In the genomic region with DNA sequence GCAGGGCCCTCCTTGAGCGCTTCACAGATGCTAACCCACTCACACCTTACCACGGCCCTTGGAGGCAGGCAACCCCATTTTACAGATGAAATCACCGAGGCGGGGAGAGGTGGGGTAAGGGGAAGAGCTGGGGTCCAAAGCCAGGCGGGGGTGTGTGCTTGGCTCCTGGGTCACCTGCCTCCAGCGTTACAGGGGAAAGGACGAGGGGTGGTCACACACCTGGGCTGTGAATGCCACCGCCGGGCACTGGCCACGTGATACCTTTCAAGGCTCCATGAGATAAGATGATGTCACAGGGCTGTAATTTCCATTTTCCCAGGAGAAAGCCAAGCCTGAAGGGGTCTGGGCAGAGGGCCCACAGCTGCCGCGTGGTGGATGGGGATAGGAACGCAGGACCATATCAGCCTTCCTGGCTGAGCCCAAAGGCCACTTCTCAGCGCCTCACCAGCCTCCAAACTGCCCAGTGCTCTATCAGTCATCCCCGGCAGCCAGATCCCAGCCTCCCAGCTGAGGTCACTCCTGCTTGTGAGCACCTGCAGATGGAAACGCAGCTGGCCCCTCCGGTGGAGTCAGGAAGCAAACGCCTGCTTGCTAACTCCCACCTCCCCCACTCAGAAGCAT, we compare ENCODE assay signal across 14 cellular contexts.
DNase-seq lines count a peak whose midpoint lies in the region; ATAC-seq and TF ChIP-seq lines count a peak whose summit lies in the region.
"Had no signal": no experiment of that assay in that cellular context is flagged by ENCODE, and none has a peak within 500 bp of the region (broad histone marks: within the 10 kb centered on the region; RNA-seq: fewer than 3 reads in every experiment).

No MANE protein-coding gene starts in this region.

- H3K9me3 ChIP-seq in BE2C (no peaks in the 10 kb centered on the region), transverse colon (no peaks in the 10 kb centered on the region), stomach (no peaks in the 10 kb centered on the region)

- H3K4me1 ChIP-seq in BE2C (peaks cover 29% of the 10 kb centered on the region), GM23338 (ENCODE audit: insufficient read depth) (peaks cover 3% of the 10 kb centered on the region; the same call in 1 of the 2 replicates), transverse colon (no peaks in the 10 kb centered on the region), stomach (peaks cover 0 to 14% (median 3%) of the 10 kb centered on the region in 4 donors)

- no peak overlapping the region for H3K4me2 ChIP-seq in GM23338
- H3K4me2 ChIP-seq: hepatocyte had no signal

- no peaks in the 10 kb centered on the region for H3K9me2 ChIP-seq in GM23338 (ENCODE audit: insufficient read depth)

- no peaks in the 10 kb centered on the region for H3K79me2 ChIP-seq in GM23338 (replicated peaks; ENCODE audit: insufficient read depth)
- H3K79me2 ChIP-seq: hepatocyte had no signal

- in situ Hi-C loops in transverse colon (cut with MboI; ENCODE audit: low pct_ligation_motif_present in 1 of 4, low pct_unique_long_range_greater_than_20kb in 1 of 4, low sequenced_read_pairs in 3 of 4), result no loop called here

- H3K27me3 ChIP-seq in BE2C (no peaks in the 10 kb centered on the region), GM23338 (ENCODE audit: insufficient read depth) (no peaks in the 10 kb centered on the region), transverse colon (peaks cover 5% of the 10 kb centered on the region), stomach (peaks cover 0 to 70% (median 12%) of the 10 kb centered on the region in 3 donors)

- H3F3A ChIP-seq in GM23338 (replicated peaks; ENCODE audit: low read depth), result no peaks in the 10 kb centered on the region

- DNase-seq in BE2C (peak; percentile 86), GM23338 (ENCODE audit: low spot score) (peak; percentile 52), NCI-H2227 (lab: John Stamatoyannopoulos, UW; ENCODE audit: unreplicated experiment) (peak; percentile 78), ecto neural progenitor cell (ENCODE audit: low spot score) (peak; percentile 43), transverse colon (no peak), stomach (no peak)
- DNase-seq: activated T-cell treated with anti-CD3 and anti-CD28 coated beads, Interleukin-2, amount 50 U/mL, for 48 hours; stimulated activated CD4-positive, alpha-beta T cell treated with anti-CD3 and anti-CD28 coated beads, Interleukin-2, amount 100 ng/mL, for 24 hours; stimulated activated naive CD4-positive, alpha-beta T cell had no signal

- H3K27ac Mint-ChIP-seq in GM23338, result no peak overlapping the region
- H3K27ac Mint-ChIP-seq: memory B cell had no signal

- H3K4me3 ChIP-seq in BE2C (ENCODE audit: low read depth, low read length) (no peak overlapping the region), GM23338 (no peak overlapping the region), transverse colon (no peak overlapping the region), stomach (no peak overlapping the region)
- H3K4me3 ChIP-seq: hepatocyte had no signal

- no peaks in the 10 kb centered on the region for H4K20me1 ChIP-seq in GM23338 (replicated peaks; ENCODE audit: insufficient read depth)

- intact Hi-C loops in transverse colon (cut with DNase I; ENCODE audit: low total_unique reads), result no loop called here
- intact Hi-C loops in stomach (cut with DNase I; ENCODE audit: low total_unique reads), result no loop called here

- H3K4me1 Mint-ChIP-seq in GM23338, result peaks cover 22% of the 10 kb centered on the region
- H3K4me1 Mint-ChIP-seq: CD14-positive monocyte, memory B cell had no signal

- TF ChIP-seq CTCF in BE2C (IDR thresholded peaks at IDR 0.05; ENCODE audit: low read depth, low read length), result peak; percentile 30; the same call in 1 of the 2 replicates
- no peak for TF ChIP-seq CTCF in GM23338 (conservative IDR thresholded peaks at IDR 0.05; ENCODE audit: low read depth in 2 of 2)
- TF ChIP-seq CTCF in transverse colon (IDR thresholded peaks at IDR 0.05), result no peak
- no peak for TF ChIP-seq CTCF in stomach (IDR thresholded peaks at IDR 0.05)

- H3K36me3 ChIP-seq in BE2C (no peaks in the 10 kb centered on the region), GM23338 (ENCODE audit: insufficient read depth) (no peaks in the 10 kb centered on the region), transverse colon (no peaks in the 10 kb centered on the region), stomach (no peaks in the 10 kb centered on the region)

- no peaks in the 10 kb centered on the region for H3K9me3 Mint-ChIP-seq in GM23338

- H3K27me3 Mint-ChIP-seq in GM23338 (ENCODE audit: insufficient read depth, low read depth, poor library complexity), result peaks cover 29% of the 10 kb centered on the region
- H3K27me3 Mint-ChIP-seq: memory B cell had no signal

- no peak overlapping the region for H3K27ac ChIP-seq in GM23338 (ENCODE audit: low read depth)
- no peak overlapping the region for H3K27ac ChIP-seq in transverse colon
- no peak overlapping the region for H3K27ac ChIP-seq in stomach
- H3K27ac ChIP-seq: hepatocyte had no signal

- H3K4me3 Mint-ChIP-seq in GM23338, result no peak overlapping the region
- H3K4me3 Mint-ChIP-seq: CD14-positive monocyte, memory B cell had no signal

- TF ChIP-seq EP300 in transverse colon (IDR thresholded peaks at IDR 0.05; ENCODE audit: low read depth) (no peak), stomach (IDR thresholded peaks at IDR 0.05) (no peak)

- H3K36me3 Mint-ChIP-seq in GM23338 (ENCODE audit: low read depth), result no peaks in the 10 kb centered on the region
- H3K36me3 Mint-ChIP-seq: CD14-positive monocyte, memory B cell had no signal

- WGBS in transverse colon (ENCODE audit: low coverage in 1 of 2), 2 donors, result 63% methylated on average over 18 of the region's 18 CpGs; no CpG with 5 or more reads in 1 of the 2 donors
- 46 to 60% (median 53%) methylated on average over 13 to 18 of the region's 18 CpGs for WGBS in stomach, 5 donors

- H2AFZ ChIP-seq in GM23338, result no peak overlapping the region
- H2AFZ ChIP-seq: hepatocyte had no signal

- ATAC-seq in GM23338 (peak; percentile 43), HG03108 (IDR thresholded peaks at IDR 0.05; ENCODE audit: unreplicated experiment) (no peak), GM21529 (IDR thresholded peaks at IDR 0.05; ENCODE audit: unreplicated experiment) (no peak)

- TF ChIP-seq POLR2A in transverse colon (IDR thresholded peaks at IDR 0.05) (no peak), stomach (IDR thresholded peaks at IDR 0.05) (no peak)

TF ChIP-seq in GM23338, 12 proteins besides CTCF, POLR2A, EP300 and RAD21 (continues in another document):
- no peak for TF ChIP-seq JUNB (IDR thresholded peaks at IDR 0.05; ENCODE audit: unreplicated experiment)
- TF ChIP-seq CREB1 (CRISPR knock-in tag; IDR thresholded peaks at IDR 0.05; ENCODE audit: low read depth), result no peak
- TF ChIP-seq NANOG (IDR thresholded peaks at IDR 0.05; ENCODE audit: borderline replicate concordance), result no peak
- TF ChIP-seq STAT1 (IDR thresholded peaks at IDR 0.05; ENCODE audit: unreplicated experiment), result no peak

Comparison
In these comparisons a context has a peak if more than half of its experiments do, and no peak if none do; other contexts are left out.
1. DNase-seq: peak in BE2C (single experiment), GM23338 (single experiment), NCI-H2227 (single experiment) and ecto neural progenitor cell (single experiment); none in transverse colon (single experiment) and stomach (single experiment).